Comparison of ENCODE assay signal across 9 cellular contexts in genomic region chr16:56848955-56849689, GRCh38. TPM values are rescaled to one million over a fixed set of nuclear protein-coding genes. Genes with fewer than 3 reads are reported as not detected.
A peak's percentile ranks its signal among the peaks of the same experiment; 100 is the strongest.
DNase-seq lines count a peak whose midpoint lies in the region; ATAC-seq and TF ChIP-seq lines count a peak whose summit lies in the region.
"Had no signal": no experiment of that assay in that cellular context is flagged by ENCODE, and none has a peak within 500 bp of the region (broad histone marks: within the 10 kb centered on the region; RNA-seq: fewer than 3 reads in every experiment).

No MANE protein-coding gene starts in this region.

- H3K4me1 Mint-ChIP-seq in CD8-positive, alpha-beta T cell (ENCODE audit: low read depth) = peaks cover 28% of the 10 kb centered on the region
- H3K4me1 Mint-ChIP-seq in neural crest cell = peaks cover 43% of the 10 kb centered on the region

- DNase-seq in CD8-positive, alpha-beta T cell = no peak
- peak; percentile 18 for DNase-seq in NCI-H1694 (lab: John Stamatoyannopoulos, UW)
- no peak for DNase-seq in neural crest cell (ENCODE audit: low read depth, low spot score)
- DNase-seq in MV-4-11 (lab: John Stamatoyannopoulos, UW) = no peak
- DNase-seq in H7 = no peak
- no peak for DNase-seq in DMS53 treated with DMSO at 0.1 percent for 48 hours (lab: John Stamatoyannopoulos, UW; ENCODE audit: unreplicated experiment)
- DNase-seq in erythroblast (lab: John Stamatoyannopoulos, UW) = no peak

- peaks cover 8% of the 10 kb centered on the region for H3K36me3 ChIP-seq in CD8-positive, alpha-beta T cell (ENCODE audit: insufficient read depth, low read length)
- H3K36me3 ChIP-seq in H7 (replicated peaks; ENCODE audit: control insufficient read depth, insufficient read depth, low read length) = peaks cover 11% of the 10 kb centered on the region

- H3K4me3 ChIP-seq in CD8-positive, alpha-beta T cell (ENCODE audit: low read depth, low read length) = no peak overlapping the region
- H3K4me3 ChIP-seq in H7 (ENCODE audit: insufficient read depth, low read depth, low read length) = no peak overlapping the region

- no peaks in the 10 kb centered on the region for H3K27me3 ChIP-seq in CD8-positive, alpha-beta T cell (ENCODE audit: insufficient read depth, low read length)
- no peaks in the 10 kb centered on the region for H3K27me3 ChIP-seq in H7 (ENCODE audit: control insufficient read depth, insufficient read depth, low read length)

- H3K36me3 Mint-ChIP-seq in CD8-positive, alpha-beta T cell = peaks cover 14% of the 10 kb centered on the region
- H3K36me3 Mint-ChIP-seq in neural crest cell (ENCODE audit: low read depth) = peaks cover 7% of the 10 kb centered on the region

- CTCF ChIA-PET in CD8-positive, alpha-beta T cell (lab: Charles Lee) = interaction anchor here (3.9 kb wide), 1 partner anchor 18 kb away, joined by 22 read pairs; no protein-coding TSS in a partner anchor

- POLR2A ChIA-PET in CD8-positive, alpha-beta T cell (lab: Charles Lee) = interaction anchor here (2.4 kb wide), 1 partner anchor 11 kb away, joined by 10 read pairs; no protein-coding TSS in a partner anchor

- no peak for TF ChIP-seq CTCF in CD8-positive, alpha-beta T cell (IDR thresholded peaks at IDR 0.05)
- TF ChIP-seq CTCF in neural crest cell (conservative IDR thresholded peaks at IDR 0.05) = no peak

- H3K27ac ChIP-seq in CD8-positive, alpha-beta T cell (ENCODE audit: low read depth, low read length) = no peak overlapping the region
- peak overlapping the region; percentile 49 for H3K27ac ChIP-seq in cingulate gyrus (ENCODE audit: low read depth, low read length)

- H3K27ac Mint-ChIP-seq in CD8-positive, alpha-beta T cell = peak overlapping the region; percentile 49
- peak overlapping the region; percentile 74 for H3K27ac Mint-ChIP-seq in neural crest cell (ENCODE audit: unreplicated experiment)

- TF ChIP-seq POLR2A in erythroblast (IDR thresholded peaks at IDR 0.05; ENCODE audit: low read length) = no peak

- H3K4me1 ChIP-seq in CD8-positive, alpha-beta T cell (ENCODE audit: insufficient read depth, low read length) = peaks cover 10% of the 10 kb centered on the region

- ATAC-seq in CD8-positive, alpha-beta T cell = no peak

- intact Hi-C loops in CD8-positive, alpha-beta T cell (cut with DNase I, micrococcal nuclease) = loop anchor here in 1 of 2 experiments (5.0 kb wide), 1 partner anchor 42 kb away; no protein-coding TSS in a partner anchor

- no peaks in the 10 kb centered on the region for H3K9me3 ChIP-seq in CD8-positive, alpha-beta T cell (ENCODE audit: low read length)

- peaks cover 6% of the 10 kb centered on the region for H3K9me3 Mint-ChIP-seq in CD8-positive, alpha-beta T cell
- H3K9me3 Mint-ChIP-seq in neural crest cell = no peaks in the 10 kb centered on the region

- H3K4me3 Mint-ChIP-seq in CD8-positive, alpha-beta T cell = no peak overlapping the region
- H3K4me3 Mint-ChIP-seq in neural crest cell = no peak overlapping the region

- H3K27me3 Mint-ChIP-seq in CD8-positive, alpha-beta T cell (ENCODE audit: low read depth) = no peaks in the 10 kb centered on the region
- H3K27me3 Mint-ChIP-seq in neural crest cell (ENCODE audit: low read depth) = no peaks in the 10 kb centered on the region

RNA-seq across cellular contexts. Expression of gene SLC12A3, which starts 15.9 kb away (rescaled TPM):
- not detected for total RNA-seq in CD8-positive, alpha-beta T cell
- not detected in 2 replicates for total RNA-seq in neural crest cell
- not detected in 2 replicates for total RNA-seq in H7 (2014; rRNA removed; shearing (Covaris generic))
- total RNA-seq: lower leg skin had no signal
